35 cellular contexts compared by ENCODE assay signal in genomic region chr2:107775171-107775570, GRCh38. TPM values are rescaled to one million over a fixed set of nuclear protein-coding genes. Genes with fewer than 3 reads are reported as not detected.
"Had no signal": no experiment of that assay in that cellular context is flagged by ENCODE, and none has a peak within 500 bp of the region (broad histone marks: within the 10 kb centered on the region; RNA-seq: fewer than 3 reads in every experiment).

No MANE protein-coding gene starts in this region.

- H3K4me3 Mint-ChIP-seq: activated CD4-positive, alpha-beta memory T cell treated with anti-CD3 and anti-CD28 coated beads, Interleukin-2, amount 10 ng/mL, durations not matched to agents 7 days and 5 days; activated CD4-positive, alpha-beta T cell treated with anti-CD3 and anti-CD28 coated beads for 36 hours; activated CD4-positive, alpha-beta T cell treated with anti-CD3 and anti-CD28 coated beads, Interleukin-2, amount 10 ng/mL, durations not matched to agents 7 days and 5 days; activated naive CD8-positive, alpha-beta T cell; activated T-cell treated with anti-CD3 and anti-CD28 coated beads, Interleukin-2, amount 50 U/mL, for 4 hours; activated T-helper 17 cell treated with anti-CD3 and anti-CD28 coated beads, Interleukin-2, amount 50 U/mL, for 72 hours; central memory CD8-positive, alpha-beta T cell; dendritic cell treated with granulocyte-macrophage colony-stimulating factor and Interleukin-4, amounts not matched to agents 40 ng/mL and 50 ng/mL, for 4 days; T-helper 17 cell; T-helper 2 cell treated with Interferon-gamma antibody and Interleukin-4, amounts not matched to agents 5 μg/mL and 100 μg/mL, for 36 hours had no signal

- H3K4me3 ChIP-seq: coronary artery, dorsolateral prefrontal cortex, esophagus muscularis mucosa, gastroesophageal sphincter had no signal

- DNase-seq: activated CD4-positive, alpha-beta memory T cell treated with anti-CD3 and anti-CD28 coated beads, Interleukin-2, amount 10 ng/mL, durations not matched to agents 7 days and 5 days; activated CD4-positive, alpha-beta T cell treated with anti-CD3 and anti-CD28 coated beads for 36 hours; activated CD4-positive, alpha-beta T cell treated with anti-CD3 and anti-CD28 coated beads, Interleukin-2, amount 10 ng/mL, durations not matched to agents 7 days and 5 days; activated CD4-positive, alpha-beta T cell treated with anti-CD3 and anti-CD28 coated beads, Interleukin-2, amount 50 U/mL, for 4 hours; activated CD4-positive, CD25-positive, alpha-beta regulatory T cell; activated CD4-positive, CD25-positive, alpha-beta regulatory T cell treated with anti-CD3 and anti-CD28 coated beads, Interleukin-2, amount 50 U/mL, for 72 hours; activated CD8-positive, alpha-beta memory T cell treated with anti-CD3 and anti-CD28 coated beads, Interleukin-2, amount 50 U/mL, for 48 hours; activated effector memory CD4-positive, alpha-beta T cell treated with Interleukin-2 at 50 U/mL for 16 hours; activated gamma-delta T cell treated with Interleukin-2 at 50 U/mL for 16 hours; activated naive CD4-positive, alpha-beta T cell treated with anti-CD3 and anti-CD28 coated beads, Interleukin-2, amount 50 U/mL, for 16 hours; activated naive CD4-positive, alpha-beta T cell treated with Interleukin-2 at 50 U/mL for 16 hours; activated T-cell treated with anti-CD3 and anti-CD28 coated beads, Interleukin-2, amount 50 U/mL, for 4 hours; amniotic stem cell; anterior cingulate cortex; brain microvascular endothelial cell; dorsolateral prefrontal cortex; effector memory CD4-positive, alpha-beta T cell; erythroblast; foreskin melanocyte; T-helper 1 cell; T-helper 17 cell; T1000 had no signal

- H3K4me1 ChIP-seq: esophagus muscularis mucosa, gastroesophageal sphincter had no signal

- H3K4me1 Mint-ChIP-seq: activated CD4-positive, alpha-beta memory T cell treated with anti-CD3 and anti-CD28 coated beads, Interleukin-2, amount 10 ng/mL, durations not matched to agents 7 days and 5 days; activated CD4-positive, alpha-beta T cell treated with anti-CD3 and anti-CD28 coated beads for 36 hours; activated CD4-positive, alpha-beta T cell treated with anti-CD3 and anti-CD28 coated beads, Interleukin-2, amount 10 ng/mL, durations not matched to agents 7 days and 5 days; activated T-helper 17 cell treated with anti-CD3 and anti-CD28 coated beads, Interleukin-2, amount 50 U/mL, for 72 hours; central memory CD8-positive, alpha-beta T cell had no signal

- H3K36me3 ChIP-seq: brain microvascular endothelial cell, esophagus muscularis mucosa, gastroesophageal sphincter had no signal

- H3K9me3 ChIP-seq: esophagus muscularis mucosa, gastroesophageal sphincter had no signal

- H3K27ac Mint-ChIP-seq: activated CD4-positive, alpha-beta memory T cell treated with anti-CD3 and anti-CD28 coated beads, Interleukin-2, amount 10 ng/mL, durations not matched to agents 7 days and 5 days; activated CD4-positive, alpha-beta T cell treated with anti-CD3 and anti-CD28 coated beads for 36 hours; activated CD4-positive, alpha-beta T cell treated with anti-CD3 and anti-CD28 coated beads, Interleukin-2, amount 10 ng/mL, durations not matched to agents 7 days and 5 days; activated naive CD8-positive, alpha-beta T cell; activated T-helper 17 cell treated with anti-CD3 and anti-CD28 coated beads, Interleukin-2, amount 50 U/mL, for 72 hours; dendritic cell treated with granulocyte-macrophage colony-stimulating factor and Interleukin-4, amounts not matched to agents 40 ng/mL and 50 ng/mL, for 4 days; T-helper 17 cell; T-helper 2 cell treated with Interferon-gamma antibody and Interleukin-4, amounts not matched to agents 5 μg/mL and 100 μg/mL, for 36 hours had no signal

- H3K27me3 ChIP-seq: brain microvascular endothelial cell, esophagus muscularis mucosa, gastroesophageal sphincter had no signal

- H3K27me3 Mint-ChIP-seq: activated CD4-positive, alpha-beta memory T cell treated with anti-CD3 and anti-CD28 coated beads, Interleukin-2, amount 10 ng/mL, durations not matched to agents 7 days and 5 days; activated CD4-positive, alpha-beta T cell treated with anti-CD3 and anti-CD28 coated beads, Interleukin-2, amount 10 ng/mL, durations not matched to agents 7 days and 5 days; activated naive CD8-positive, alpha-beta T cell; central memory CD8-positive, alpha-beta T cell; dendritic cell treated with granulocyte-macrophage colony-stimulating factor and Interleukin-4, amounts not matched to agents 40 ng/mL and 50 ng/mL, for 4 days had no signal

- ATAC-seq: activated CD4-positive, alpha-beta T cell treated with anti-CD3 and anti-CD28 coated beads for 36 hours; activated T-cell treated with anti-CD3 and anti-CD28 coated beads, Interleukin-2, amount 50 U/mL, for 4 hours; activated T-helper 17 cell treated with anti-CD3 and anti-CD28 coated beads, Interleukin-2, amount 50 U/mL, for 72 hours; gastroesophageal sphincter; T-helper 17 cell had no signal

- H3K27ac ChIP-seq: brain microvascular endothelial cell, coronary artery, dorsolateral prefrontal cortex, esophagus muscularis mucosa, gastroesophageal sphincter had no signal

- FAIRE-seq: astrocyte, bronchial epithelial cell had no signal

- H3K36me3 Mint-ChIP-seq: activated naive CD8-positive, alpha-beta T cell had no signal

- H3K9me3 Mint-ChIP-seq: activated CD4-positive, alpha-beta T cell treated with anti-CD3 and anti-CD28 coated beads, Interleukin-2, amount 10 ng/mL, durations not matched to agents 7 days and 5 days; activated T-cell treated with anti-CD3 and anti-CD28 coated beads, Interleukin-2, amount 50 U/mL, for 4 hours; activated T-helper 17 cell treated with anti-CD3 and anti-CD28 coated beads, Interleukin-2, amount 50 U/mL, for 72 hours; central memory CD8-positive, alpha-beta T cell; dendritic cell treated with granulocyte-macrophage colony-stimulating factor and Interleukin-4, amounts not matched to agents 40 ng/mL and 50 ng/mL, for 4 days; T-helper 2 cell treated with Interferon-gamma antibody and Interleukin-4, amounts not matched to agents 5 μg/mL and 100 μg/mL, for 36 hours had no signal

RNA-seq across cellular contexts. Expression of gene RGPD4, which starts 51.5 kb away (rescaled TPM):
- total RNA-seq: activated T-helper 17 cell treated with anti-CD3 and anti-CD28 coated beads, Interleukin-2, amount 50 U/mL, for 72 hours; astrocyte; bronchial epithelial cell; cerebellum; esophagus muscularis mucosa; glomerular endothelial cell had no signal
- polyA plus RNA-seq: adipose tissue had no signal
